Comparison of ENCODE assay signal across 15 cellular contexts in genomic region chr13:96020941-96021340, GRCh38. TPM values are rescaled to one million over a fixed set of nuclear protein-coding genes. Genes with fewer than 3 reads are reported as not detected.
"Had no signal": no experiment of that assay in that cellular context is flagged by ENCODE, and none has a peak within 500 bp of the region (broad histone marks: within the 10 kb centered on the region; RNA-seq: fewer than 3 reads in every experiment).

No MANE protein-coding gene starts in this region.

- DNase-seq: activated CD4-positive, alpha-beta T cell treated with anti-CD3 and anti-CD28 coated beads for 48 hours; activated CD4-positive, CD25-positive, alpha-beta regulatory T cell; activated CD8-positive, alpha-beta T cell treated with anti-CD3 and anti-CD28 coated beads for 36 hours; activated naive CD4-positive, alpha-beta T cell treated with Interleukin-2 at 50 U/mL for 16 hours; activated naive CD8-positive, alpha-beta T cell treated with anti-CD3 and anti-CD28 coated beads, Interleukin-2, amount 10 ng/mL, durations not matched to agents 7 days and 5 days; activated T-cell treated with anti-CD3 and anti-CD28 coated beads, Interleukin-2, amount 50 U/mL, for 1 hour; central memory CD4-positive, alpha-beta T cell; erythroblast; glutamatergic neuron; islet precursor cell; naive thymus-derived CD4-positive, alpha-beta T cell; ovary; stimulated activated naive B cell treated with anti-CD40 and anti-IgM and Interleukin-4, amounts not matched to agents 10 μg/mL and 1 μg/mL and 100 μg/mL, for 72 hours; upper lobe of left lung had no signal

- H3K27ac ChIP-seq: ovary, thoracic aorta, upper lobe of left lung had no signal

- H3K4me1 ChIP-seq: upper lobe of left lung had no signal

- H3K27me3 ChIP-seq: ovary, upper lobe of left lung had no signal

- ATAC-seq: activated CD8-positive, alpha-beta T cell treated with anti-CD3 and anti-CD28 coated beads for 36 hours; naive thymus-derived CD4-positive, alpha-beta T cell; stimulated activated naive B cell treated with anti-CD40 and anti-IgM and Interleukin-4, amounts not matched to agents 10 μg/mL and 1 μg/mL and 100 μg/mL, for 72 hours had no signal

- H3K36me3 ChIP-seq: ovary had no signal

- H3K4me3 ChIP-seq: ovary, thoracic aorta, upper lobe of left lung had no signal

RNA-seq across cellular contexts. Expression of gene UGGT2, which starts 32.3 kb away (rescaled TPM):
- total RNA-seq: activated CD8-positive, alpha-beta T cell treated with anti-CD3 and anti-CD28 coated beads for 36 hours had no signal
- polyA plus RNA-seq: naive thymus-derived CD4-positive, alpha-beta T cell had no signal
